18 cellular contexts compared by ENCODE assay signal in the genomic region with DNA sequence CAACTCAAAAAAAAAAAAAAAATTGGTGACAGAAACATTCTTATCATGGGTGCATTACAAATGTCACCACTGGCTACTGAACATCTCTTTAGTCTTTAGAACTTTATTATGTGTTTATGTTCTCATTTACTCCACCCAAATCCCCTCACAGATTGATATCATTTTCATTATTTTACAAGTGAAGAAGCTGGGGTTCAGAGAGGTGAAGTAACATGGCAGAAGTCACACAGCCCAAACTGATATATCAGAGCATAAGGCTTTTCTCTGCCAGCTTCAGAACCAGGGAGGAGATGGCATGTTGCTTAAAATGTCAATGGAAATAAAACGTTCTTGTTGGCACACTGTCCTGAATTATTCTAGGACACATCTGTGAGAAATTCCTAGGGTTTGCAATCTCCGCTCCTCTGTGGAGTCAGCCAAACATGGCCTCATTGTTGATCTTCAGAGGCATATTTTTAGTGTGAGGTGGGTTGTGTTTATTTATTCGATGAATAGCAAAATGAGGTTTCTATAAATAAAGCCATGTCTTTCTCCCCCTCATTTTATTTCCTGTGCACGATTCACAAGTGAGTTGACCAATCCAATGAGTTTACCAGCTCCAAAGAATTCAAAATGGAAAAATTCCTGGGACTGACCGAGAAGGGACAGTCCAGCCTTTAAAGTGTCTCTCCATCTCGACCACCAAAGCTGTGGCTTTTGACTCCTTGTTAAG.
A peak's percentile ranks its signal among the peaks of the same experiment; 100 is the strongest.
DNase-seq lines count a peak whose midpoint lies in the region; FAIRE-seq and TF ChIP-seq lines count a peak whose summit lies in the region.
"Had no signal": no experiment of that assay in that cellular context is flagged by ENCODE, and none has a peak within 500 bp of the region (broad histone marks: within the 10 kb centered on the region; RNA-seq: fewer than 3 reads in every experiment).

No MANE protein-coding gene starts in this region.

- H3K9me3 ChIP-seq in MG63 (no peaks in the 10 kb centered on the region; the same call in 1 of the 2 replicates), kidney (ENCODE audit: control insufficient read depth in 1 of 2, low read length in 2 of 2) (no peaks in the 10 kb centered on the region)
- H3K9me3 ChIP-seq: mucosa of descending colon, stomach had no signal

- no peak for FAIRE-seq in kidney (lab: Jason Lieb, UNC)
- FAIRE-seq: GM12891, islet of Langerhans, RCC 7860 had no signal

- H3K27me3 ChIP-seq in MG63: no peaks in the 10 kb centered on the region

- H3K27ac ChIP-seq in kidney (ENCODE audit: low read depth in 2 of 2, low read length in 2 of 2): no peak overlapping the region
- H3K27ac ChIP-seq: stomach, VCaP had no signal

- DNase-seq in Daoy (ENCODE audit: low read depth): peak; percentile 34
- DNase-seq in MG63: peak; percentile 78
- peak; percentile 76 for DNase-seq in dedifferentiated amniotic fluid mesenchymal stem cell (ENCODE audit: extremely low spot score)
- peak; percentile 3 for DNase-seq in posterior vena cava (ENCODE audit: low spot score)
- DNase-seq in HT-29 (ENCODE audit: low spot score): no peak
- DNase-seq in kidney: no peak
- no peak for DNase-seq in NCI-H146 treated with DMSO at 0.1 percent for 48 hours (lab: John Stamatoyannopoulos, UW; ENCODE audit: unreplicated experiment)
- no peak for DNase-seq in activated CD4-positive, alpha-beta T cell treated with anti-CD3 and anti-CD28 coated beads, Interleukin-2, amount 50 U/mL, for 1 hour
- DNase-seq: CD8-positive, alpha-beta memory T cell; Kasumi-1; mucosa of descending colon; NCI-H187 treated with DMSO at 0.1 percent for 48 hours; NCI-H748 treated with DMSO at 0.1 percent for 48 hours; stomach had no signal

- H3K36me3 ChIP-seq in MG63 (no peaks in the 10 kb centered on the region), kidney (ENCODE audit: control insufficient read depth in 1 of 2, insufficient read depth in 2 of 2, low read length in 2 of 2) (no peaks in the 10 kb centered on the region)
- H3K36me3 ChIP-seq: stomach had no signal

- no peak overlapping the region for H3K9ac ChIP-seq in kidney (ENCODE audit: low read length in 2 of 2)

- TF ChIP-seq CTCF in kidney (IDR thresholded peaks at IDR 0.05; ENCODE audit: borderline replicate concordance, extremely low read depth, insufficient read depth): no peak

- intact Hi-C loops in posterior vena cava (cut with DNase I): no loop called here
- intact Hi-C loops in kidney (cut with DNase I): no loop called here

- H3K4me3 ChIP-seq in MG63 (no peak overlapping the region), kidney (ENCODE audit: low read length in 2 of 2) (no peak overlapping the region)
- H3K4me3 ChIP-seq: mucosa of descending colon, stomach had no signal

- no peaks in the 10 kb centered on the region for H3K4me1 ChIP-seq in kidney (ENCODE audit: control insufficient read depth in 1 of 2, insufficient read depth in 1 of 2, low read depth in 1 of 2, low read length in 2 of 2)

Comparison
In these comparisons a context has a peak if more than half of its experiments do, and no peak if none do; other contexts are left out.
1. DNase-seq: peak in Daoy (single experiment), MG63 (single experiment), dedifferentiated amniotic fluid mesenchymal stem cell (single experiment) and posterior vena cava (single experiment); none in HT-29 (single experiment), kidney (single experiment), NCI-H146 treated with DMSO at 0.1 percent for 48 hours (single experiment) and activated CD4-positive, alpha-beta T cell treated with anti-CD3 and anti-CD28 coated beads, Interleukin-2, amount 50 U/mL, for 1 hour (single experiment).